Comparison of ENCODE assay signal across 1 cellular context in the genomic region with DNA sequence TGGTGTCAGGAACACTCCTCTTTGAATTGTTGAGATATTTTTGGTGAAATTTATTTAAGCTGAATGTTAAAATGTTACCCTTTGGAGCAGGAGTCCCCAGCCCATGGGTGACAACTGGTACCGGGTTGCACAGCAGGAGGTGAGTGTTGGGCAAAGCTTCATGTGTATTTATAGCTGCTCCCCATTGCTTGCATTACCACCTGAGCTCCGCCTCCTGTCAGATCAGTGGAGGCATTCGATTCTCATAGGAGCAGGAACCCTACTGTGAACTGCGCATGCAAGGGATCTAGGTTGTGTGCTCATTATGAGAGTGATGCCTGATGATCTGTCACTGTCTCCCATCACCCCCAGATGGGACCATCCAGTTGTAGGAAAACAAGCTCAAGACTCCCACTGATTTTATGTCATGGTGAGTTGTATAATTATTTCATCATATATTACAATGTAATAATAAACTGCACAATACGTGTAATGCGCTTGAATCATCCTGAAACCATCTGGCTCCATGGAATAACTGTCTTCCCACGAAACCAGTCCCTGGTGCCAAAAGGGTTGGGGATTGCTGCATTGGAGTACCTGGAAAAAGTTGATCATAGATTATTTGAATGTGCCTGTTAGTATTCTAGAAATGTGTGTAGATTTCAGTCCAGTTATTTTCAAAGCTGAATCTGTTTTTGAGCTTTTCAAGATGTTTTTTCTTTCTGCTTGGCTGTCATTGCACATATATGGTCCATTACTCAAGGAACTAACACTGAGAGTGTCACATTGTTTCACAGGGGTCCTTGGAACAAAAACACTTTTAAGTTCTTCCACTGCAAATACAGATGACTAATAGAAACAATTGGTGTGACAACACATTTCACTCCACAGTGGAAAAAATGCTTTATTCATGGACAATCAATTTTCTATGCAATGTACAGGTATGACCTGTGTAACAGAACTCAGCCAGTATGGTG.
TF ChIP-seq lines count a peak whose summit lies in the region.

No MANE protein-coding gene starts in this region.

TF ChIP-seq in IMR-90, 13 proteins besides CTCF, POLR2A, EP300 and RAD21:
- TF ChIP-seq RFX5 (IDR thresholded peaks at IDR 0.05; ENCODE audit: low read depth, low read length) = no peak
- TF ChIP-seq CEBPB (IDR thresholded peaks at IDR 0.05; ENCODE audit: low read depth, low read length) = 0 out of 2 replicates have a peak, but pooled peaks have one; percentile 5
- TF ChIP-seq CHD1 (IDR thresholded peaks at IDR 0.05; ENCODE audit: low read depth, low read length) = no peak
